14 cellular contexts compared by ENCODE assay signal in genomic region chr19:15902898-15903297, GRCh38. TPM values are rescaled to one million over a fixed set of nuclear protein-coding genes. Genes with fewer than 3 reads are reported as not detected.
"Had no signal": no experiment of that assay in that cellular context is flagged by ENCODE, and none has a peak within 500 bp of the region (broad histone marks: within the 10 kb centered on the region; RNA-seq: fewer than 3 reads in every experiment).

No MANE protein-coding gene starts in this region.

RNA-seq across cellular contexts. Expression of gene CYP4F2, which starts 5.0 kb away (rescaled TPM):
- total RNA-seq: subcutaneous adipose tissue, temporal lobe, thoracic aorta, thyroid gland, tibial nerve, upper lobe of right lung, urinary bladder had no signal

RNA-seq across cellular contexts. Expression of gene CYP4F11, which starts 31.4 kb away (rescaled TPM):
- total RNA-seq: temporal lobe had no signal

RNA-seq across cellular contexts. Expression of gene OR10H4, which starts 45.9 kb away (rescaled TPM):
- total RNA-seq: stomach, subcutaneous adipose tissue, suprapubic skin, temporal lobe, thoracic aorta, thyroid gland, tibial nerve, transverse colon, upper lobe of left lung, upper lobe of right lung, ureter, urinary bladder, uterus, vagina had no signal
